ENCODE assay signal across 1 cellular context in the genomic region with DNA sequence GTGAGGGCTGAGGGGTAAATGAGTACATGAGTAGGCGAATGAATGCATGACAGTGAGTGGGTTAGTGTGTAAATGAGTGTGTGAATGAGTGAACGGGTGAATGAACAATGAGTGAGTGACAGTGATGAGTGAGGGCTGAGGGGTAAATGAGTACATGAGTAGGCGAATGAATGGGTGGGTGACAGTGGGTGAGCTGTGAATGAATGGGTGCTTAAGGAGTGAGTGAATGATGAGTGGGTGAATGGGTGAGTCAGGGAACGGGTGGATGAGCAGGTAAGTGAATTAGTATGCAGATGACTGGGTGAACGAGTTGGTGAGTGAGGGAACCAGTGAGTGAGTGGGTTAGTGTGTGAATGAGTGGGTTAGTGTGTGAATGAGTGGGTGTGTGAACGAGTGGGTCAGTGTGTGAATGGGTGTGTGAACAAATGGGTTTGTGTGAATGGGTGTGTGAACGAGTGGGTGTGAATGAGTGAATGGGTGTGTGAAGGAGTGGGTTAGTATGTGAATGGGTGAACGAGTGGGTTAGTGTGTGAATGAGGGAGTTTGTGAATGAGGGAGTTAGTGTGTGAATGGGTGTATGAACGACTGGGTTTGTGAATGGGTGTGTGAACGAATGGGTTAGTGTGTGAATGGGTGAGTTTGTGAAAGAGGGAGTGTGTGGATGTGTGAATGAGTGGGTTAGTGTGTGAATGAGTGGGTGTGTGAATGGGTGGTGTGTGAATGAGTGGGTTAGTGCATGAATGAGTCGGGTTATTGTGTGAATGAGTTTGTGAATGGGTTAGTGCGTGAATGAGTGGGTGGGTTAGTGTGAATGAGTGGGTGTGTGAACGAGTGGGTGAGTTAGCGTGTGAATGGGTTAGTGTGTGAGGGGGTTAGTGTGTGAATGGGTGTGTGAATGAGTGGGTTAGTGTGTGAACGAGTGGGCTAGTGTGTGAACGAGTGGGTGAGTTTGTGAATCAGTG.
TF ChIP-seq lines count a peak whose summit lies in the region.

No MANE protein-coding gene starts in this region.

TF ChIP-seq in H1, 55 proteins besides CTCF, POLR2A, EP300 and RAD21 (continued from another document):
- TF ChIP-seq MAFK (IDR thresholded peaks at IDR 0.05; ENCODE audit: low read depth, low read length) (no peak), SAP30 (IDR thresholded peaks at IDR 0.05; ENCODE audit: insufficient read depth, insufficient replicate concordance, low read length) (no peak), BACH1 (IDR thresholded peaks at IDR 0.05; ENCODE audit: low read length) (no peak), RNF2 (IDR thresholded peaks at IDR 0.05; ENCODE audit: borderline replicate concordance, low read depth, low read length, missing control alignments, poor library complexity, severe bottlenecking) (no peak), SP4 (IDR thresholded peaks at IDR 0.05; ENCODE audit: low read length) (no peak), ASH2L (IDR thresholded peaks at IDR 0.05; ENCODE audit: low read length) (no peak), RFX5 (IDR thresholded peaks at IDR 0.05; ENCODE audit: borderline replicate concordance, low read depth, low read length) (no peak), BCL11A (IDR thresholded peaks at IDR 0.05; ENCODE audit: low read depth in 2 of 2, low read length in 2 of 2) (no peak), SIN3A (conservative IDR thresholded peaks at IDR 0.05 in 1 of 2, IDR thresholded peaks at IDR 0.05 in 1 of 2; ENCODE audit: low read depth in 1 of 2, low read length in 2 of 2) (no peak), KDM1A (IDR thresholded peaks at IDR 0.05; ENCODE audit: borderline replicate concordance, low read length) (no peak)
- TF ChIP-seq, protein P1, sequence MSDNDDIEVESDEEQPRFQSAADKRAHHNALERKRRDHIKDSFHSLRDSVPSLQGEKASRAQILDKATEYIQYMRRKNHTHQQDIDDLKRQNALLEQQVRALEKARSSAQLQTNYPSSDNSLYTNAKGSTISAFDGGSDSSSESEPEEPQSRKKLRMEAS (IDR thresholded peaks at IDR 0.05): no peak
